In the genomic region with DNA sequence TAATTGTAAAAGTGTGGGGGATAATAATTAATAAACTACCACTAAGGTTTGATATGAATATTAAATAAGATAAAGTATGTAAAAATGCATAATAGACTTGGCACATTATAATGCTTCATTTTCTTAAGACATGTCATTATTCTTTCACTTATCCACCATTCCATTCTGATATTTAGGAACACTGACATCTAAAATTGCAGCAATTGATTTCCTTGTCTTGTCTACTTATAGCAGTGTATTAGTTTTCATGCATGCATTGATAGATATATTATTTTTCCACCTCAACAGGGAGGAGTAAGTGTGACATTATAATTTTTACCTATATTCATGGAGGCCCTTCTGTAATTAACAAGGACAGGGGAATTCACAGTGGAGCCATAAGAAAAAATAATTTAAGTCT, we compare ENCODE assay signal across 35 cellular contexts. TPM values are rescaled to one million over a fixed set of nuclear protein-coding genes. Genes with fewer than 3 reads are reported as not detected.
"Had no signal": no experiment of that assay in that cellular context is flagged by ENCODE, and none has a peak within 500 bp of the region (broad histone marks: within the 10 kb centered on the region; RNA-seq: fewer than 3 reads in every experiment).

No MANE protein-coding gene starts in this region.

- DNase-seq: Karpas-422, Kasumi-1, MG63, MM.1S, MV-4-11, NCI-H1048, NCI-H1092, NCI-H1092 treated with DMSO at 0.1 percent for 48 hours, NCI-H1105, NCI-H1105 treated with DMSO at 0.1 percent for 48 hours, NCI-H1417, NCI-H1417 treated with DMSO at 0.1 percent for 48 hours, NCI-H1436, NCI-H1436 treated with DMSO at 0.1 percent for 48 hours, NCI-H146, NCI-H1694, NCI-H1694 treated with DMSO at 0.1 percent for 48 hours, NCI-H187, NCI-H187 treated with DMSO at 0.1 percent for 48 hours, NCI-H1930, NCI-H2029, NCI-H2029 treated with DMSO at 0.1 percent for 48 hours, NCI-H2081, NCI-H2081 treated with DMSO at 0.1 percent for 48 hours, NCI-H2107, NCI-H2171, NCI-H2171 treated with DMSO at 0.1 percent for 48 hours, NCI-H2227 treated with DMSO at 0.1 percent for 48 hours, NCI-H226, NCI-H345, NCI-H446, NCI-H446 treated with DMSO at 0.1 percent for 48 hours, NCI-H510A treated with DMSO at 0.1 percent for 48 hours had no signal

- H3K4me3 ChIP-seq: MG63 had no signal

- H3K36me3 ChIP-seq: MG63 had no signal

- H3K27ac ChIP-seq: KMS-11 had no signal

- H3K4me2 ChIP-seq: KMS-11 had no signal

- H3K27me3 ChIP-seq: MG63 had no signal

- H3K9ac ChIP-seq: KMS-11 had no signal

RNA-seq across cellular contexts. Expression of gene RGS4, which starts 41.6 kb away (rescaled TPM):
- total RNA-seq: NCI-H460 had no signal
